In genomic region chr9:92820964-92821363, GRCh38 we compare ENCODE assay signal across 18 cellular contexts. TPM values are rescaled to one million over a fixed set of nuclear protein-coding genes. Genes with fewer than 3 reads are reported as not detected.
DNase-seq lines count a peak whose midpoint lies in the region; ATAC-seq and TF ChIP-seq lines count a peak whose summit lies in the region.
"Had no signal": no experiment of that assay in that cellular context is flagged by ENCODE, and none has a peak within 500 bp of the region (broad histone marks: within the 10 kb centered on the region; RNA-seq: fewer than 3 reads in every experiment).

No MANE protein-coding gene starts in this region.

- H2AFZ ChIP-seq in OCI-LY3 (ENCODE audit: low read depth, low read length), result no peak overlapping the region
- H2AFZ ChIP-seq: GM23248 had no signal

- intact Hi-C loops in activated CD4-positive, alpha-beta T cell treated with anti-CD3 and anti-CD28 coated beads for 36 hours (cut with DNase I, micrococcal nuclease), result no loop called here

- no peaks in the 10 kb centered on the region for H3K27me3 ChIP-seq in OCI-LY3 (ENCODE audit: low read depth, low read length)
- no peaks in the 10 kb centered on the region for H3K27me3 ChIP-seq in CD8-positive, alpha-beta memory T cell (ENCODE audit: insufficient read depth, low read length, poor library complexity, severe bottlenecking)

- no peak overlapping the region for H3K4me3 ChIP-seq in OCI-LY3 (ENCODE audit: low read length)
- H3K4me3 ChIP-seq in CD8-positive, alpha-beta memory T cell (ENCODE audit: low read length), result no peak overlapping the region
- H3K4me3 ChIP-seq: A549, GM23248, HAP-1 had no signal

- no peaks in the 10 kb centered on the region for H3K36me3 ChIP-seq in OCI-LY3 (replicated peaks; ENCODE audit: low read depth, low read length)
- H3K36me3 ChIP-seq in CD8-positive, alpha-beta memory T cell (ENCODE audit: insufficient read depth, low read length), result no peaks in the 10 kb centered on the region

- CTCF ChIA-PET in activated CD4-positive, alpha-beta T cell treated with anti-CD3 and anti-CD28 coated beads for 36 hours (lab: Charles Lee), result interaction anchor here (0.7 to 1.0 kb wide), 5 partner anchors 9 to 681 kb away, joined by 3 to 4 read pairs (median 3); no protein-coding TSS in a partner anchor
- CTCF ChIA-PET in CD8-positive, alpha-beta memory T cell (lab: Charles Lee), result no interaction called here

- no peak overlapping the region for H3K9ac ChIP-seq in OCI-LY3 (ENCODE audit: low read length)
- H3K9ac ChIP-seq: GM23248 had no signal

- peaks cover 5% of the 10 kb centered on the region; the same call in 1 of the 2 replicates for H3K4me1 ChIP-seq in OCI-LY3 (ENCODE audit: low read length)
- no peaks in the 10 kb centered on the region for H3K4me1 ChIP-seq in CD8-positive, alpha-beta memory T cell (ENCODE audit: insufficient read depth, low read length)
- H3K4me1 ChIP-seq: A549 had no signal

- no peaks in the 10 kb centered on the region for H4K20me1 ChIP-seq in OCI-LY3 (ENCODE audit: insufficient read depth, low read length)

- no peaks in the 10 kb centered on the region for H3K9me3 ChIP-seq in OCI-LY3 (ENCODE audit: insufficient read depth, low read length)
- no peaks in the 10 kb centered on the region for H3K9me3 ChIP-seq in CD8-positive, alpha-beta memory T cell (ENCODE audit: low read length)
- H3K9me3 ChIP-seq: HAP-1 had no signal

- no peaks in the 10 kb centered on the region for H3K36me3 Mint-ChIP-seq in activated CD4-positive, alpha-beta T cell treated with anti-CD3 and anti-CD28 coated beads for 36 hours (ENCODE audit: low read depth)
- H3K36me3 Mint-ChIP-seq in activated T-cell treated with anti-CD3 and anti-CD28 coated beads, Interleukin-2, amount 50 U/mL, for 72 hours (ENCODE audit: insufficient read depth in 2 of 2), result no peaks in the 10 kb centered on the region
- peaks cover 7% of the 10 kb centered on the region for H3K36me3 Mint-ChIP-seq in stimulated activated naive CD8-positive, alpha-beta T cell treated with anti-CD3 and anti-CD28 coated beads, Interleukin-15, Interleukin-2, amounts not matched to agents 100 ng/mL and 50 ng/mL, for 24 hours (ENCODE audit: low read depth)
- no peaks in the 10 kb centered on the region for H3K36me3 Mint-ChIP-seq in CD8-positive, alpha-beta memory T cell

- TF ChIP-seq CTCF in OCI-LY3 (IDR thresholded peaks at IDR 0.05; ENCODE audit: low read depth, low read length), result no peak

- H3K4me2 ChIP-seq in OCI-LY3 (ENCODE audit: low read length), result peak overlapping the region; percentile 18; the same call in 1 of the 2 replicates
- H3K4me2 ChIP-seq: A549 had no signal

- H3K4me1 Mint-ChIP-seq in activated CD4-positive, alpha-beta T cell treated with anti-CD3 and anti-CD28 coated beads for 36 hours, result peaks cover 3% of the 10 kb centered on the region
- peaks cover 7% of the 10 kb centered on the region for H3K4me1 Mint-ChIP-seq in activated T-cell treated with anti-CD3 and anti-CD28 coated beads, Interleukin-2, amount 50 U/mL, for 72 hours (ENCODE audit: low read depth)
- peaks cover 8% of the 10 kb centered on the region for H3K4me1 Mint-ChIP-seq in stimulated activated naive CD8-positive, alpha-beta T cell treated with anti-CD3 and anti-CD28 coated beads, Interleukin-15, Interleukin-2, amounts not matched to agents 100 ng/mL and 50 ng/mL, for 24 hours (ENCODE audit: low read depth)
- no peaks in the 10 kb centered on the region for H3K4me1 Mint-ChIP-seq in CD8-positive, alpha-beta memory T cell

- no peak for DNase-seq in activated CD4-positive, alpha-beta T cell treated with anti-CD3 and anti-CD28 coated beads for 36 hours
- DNase-seq in activated CD4-positive, alpha-beta T cell treated with anti-CD3 and anti-CD28 coated beads for 1 hour, result no peak
- no peak for DNase-seq in activated T-cell treated with anti-CD3 and anti-CD28 coated beads, Interleukin-2, amount 50 U/mL, for 72 hours
- DNase-seq in activated T-cell treated with anti-CD3 and anti-CD28 coated beads for 4 hours, result no peak
- no peak for DNase-seq in CD8-positive, alpha-beta memory T cell
- DNase-seq: AML-193; CD4-positive, alpha-beta T cell; DMS153; DMS79; GDM1; GM23248 had no signal

- H3K9me3 Mint-ChIP-seq in activated CD4-positive, alpha-beta T cell treated with anti-CD3 and anti-CD28 coated beads for 36 hours (ENCODE audit: low read depth), result no peaks in the 10 kb centered on the region
- no peaks in the 10 kb centered on the region for H3K9me3 Mint-ChIP-seq in activated T-cell treated with anti-CD3 and anti-CD28 coated beads, Interleukin-2, amount 50 U/mL, for 72 hours
- no peaks in the 10 kb centered on the region for H3K9me3 Mint-ChIP-seq in stimulated activated naive CD8-positive, alpha-beta T cell treated with anti-CD3 and anti-CD28 coated beads, Interleukin-15, Interleukin-2, amounts not matched to agents 100 ng/mL and 50 ng/mL, for 24 hours
- no peaks in the 10 kb centered on the region for H3K9me3 Mint-ChIP-seq in CD8-positive, alpha-beta memory T cell
- H3K9me3 Mint-ChIP-seq: CD4-positive, alpha-beta T cell had no signal

- H3K27me3 Mint-ChIP-seq in activated CD4-positive, alpha-beta T cell treated with anti-CD3 and anti-CD28 coated beads for 36 hours, result peaks cover 9% of the 10 kb centered on the region
- H3K27me3 Mint-ChIP-seq in activated T-cell treated with anti-CD3 and anti-CD28 coated beads, Interleukin-2, amount 50 U/mL, for 72 hours (ENCODE audit: low read depth), result peaks cover 9% of the 10 kb centered on the region
- H3K27me3 Mint-ChIP-seq in stimulated activated naive CD8-positive, alpha-beta T cell treated with anti-CD3 and anti-CD28 coated beads, Interleukin-15, Interleukin-2, amounts not matched to agents 100 ng/mL and 50 ng/mL, for 24 hours, result peaks cover 27% of the 10 kb centered on the region
- peaks cover 14 to 54% of the 10 kb centered on the region in 2 donors for H3K27me3 Mint-ChIP-seq in CD8-positive, alpha-beta memory T cell

- no peak overlapping the region for H3K27ac Mint-ChIP-seq in activated CD4-positive, alpha-beta T cell treated with anti-CD3 and anti-CD28 coated beads for 36 hours
- no peak overlapping the region for H3K27ac Mint-ChIP-seq in activated T-cell treated with anti-CD3 and anti-CD28 coated beads, Interleukin-2, amount 50 U/mL, for 72 hours
- H3K27ac Mint-ChIP-seq in stimulated activated naive CD8-positive, alpha-beta T cell treated with anti-CD3 and anti-CD28 coated beads, Interleukin-15, Interleukin-2, amounts not matched to agents 100 ng/mL and 50 ng/mL, for 24 hours, result peak overlapping the region; percentile 63
- no peak overlapping the region for H3K27ac Mint-ChIP-seq in CD8-positive, alpha-beta memory T cell
- H3K27ac Mint-ChIP-seq: CD4-positive, alpha-beta T cell had no signal

- no peaks in the 10 kb centered on the region for H3K79me2 ChIP-seq in OCI-LY3 (ENCODE audit: low read length)

- no peak overlapping the region for H3K4me3 Mint-ChIP-seq in activated CD4-positive, alpha-beta T cell treated with anti-CD3 and anti-CD28 coated beads for 36 hours
- H3K4me3 Mint-ChIP-seq in activated T-cell treated with anti-CD3 and anti-CD28 coated beads, Interleukin-2, amount 50 U/mL, for 72 hours, result peak overlapping the region in 1 of 2 donors; percentile 15
- no peak overlapping the region for H3K4me3 Mint-ChIP-seq in stimulated activated naive CD8-positive, alpha-beta T cell treated with anti-CD3 and anti-CD28 coated beads, Interleukin-15, Interleukin-2, amounts not matched to agents 100 ng/mL and 50 ng/mL, for 24 hours
- H3K4me3 Mint-ChIP-seq in CD8-positive, alpha-beta memory T cell, result no peak overlapping the region
- H3K4me3 Mint-ChIP-seq: CD4-positive, alpha-beta T cell had no signal

- POLR2A ChIA-PET in activated CD4-positive, alpha-beta T cell treated with anti-CD3 and anti-CD28 coated beads for 36 hours (lab: Charles Lee), result no interaction called here
- POLR2A ChIA-PET in CD8-positive, alpha-beta memory T cell (lab: Charles Lee), result no interaction called here

- peak; percentile 75 for ATAC-seq in activated CD4-positive, alpha-beta T cell treated with anti-CD3 and anti-CD28 coated beads for 36 hours
- ATAC-seq in activated T-cell treated with anti-CD3 and anti-CD28 coated beads, Interleukin-2, amount 50 U/mL, for 72 hours (replicated peaks in 1 of 2), result peak; percentile 55 to 81
- ATAC-seq: A549, HepG2 had no signal

- H3K27ac ChIP-seq in OCI-LY3 (ENCODE audit: low read length), result no peak overlapping the region
- no peak overlapping the region for H3K27ac ChIP-seq in CD8-positive, alpha-beta memory T cell (ENCODE audit: low read depth, low read length)
- H3K27ac ChIP-seq: 22Rv1, A549, C4-2B, GM23248 had no signal

RNA-seq across cellular contexts. Expression of gene BICD2, which starts 56.3 kb away (rescaled TPM):
- 10 to 100 TPM; 13.3 to 14.2 TPM for total RNA-seq in activated CD4-positive, alpha-beta T cell treated with anti-CD3 and anti-CD28 coated beads for 36 hours
- 10 to 100 TPM; 15.4 to 15.5 TPM for total RNA-seq in activated T-cell treated with anti-CD3 and anti-CD28 coated beads, Interleukin-2, amount 50 U/mL, for 72 hours
- total RNA-seq in CD8-positive, alpha-beta memory T cell, result 10 to 100 TPM; 26.7 to 27.1 TPM
- polyA plus RNA-seq in CD8-positive, alpha-beta memory T cell, result 18.6 TPM

RNA-seq across cellular contexts. Expression of gene ZNF484, which starts 56.9 kb away (rescaled TPM):
- 1 to 10 TPM; 7.2 to 9.8 TPM for total RNA-seq in activated CD4-positive, alpha-beta T cell treated with anti-CD3 and anti-CD28 coated beads for 36 hours
- total RNA-seq in activated T-cell treated with anti-CD3 and anti-CD28 coated beads, Interleukin-2, amount 50 U/mL, for 72 hours, result 10 to 100 TPM; 10.7 to 10.8 TPM
- total RNA-seq in CD8-positive, alpha-beta memory T cell, result 1 to 10 TPM; 8.8 to 9.0 TPM
- 4.0 TPM for polyA plus RNA-seq in CD8-positive, alpha-beta memory T cell
